In genomic region chr20:38165089-38165965, GRCh38 we compare ENCODE assay signal across 7 cellular contexts. TPM values are rescaled to one million over a fixed set of nuclear protein-coding genes. Genes with fewer than 3 reads are reported as not detected.
DNase-seq lines count a peak whose midpoint lies in the region; ATAC-seq and TF ChIP-seq lines count a peak whose summit lies in the region.

TGM2 (minus strand) TSS chr20:38165270; CDS start chr20:38165198, 72 bp downstream.

- H3K4me3 Mint-ChIP-seq in natural killer cell (peak within 1 kb of the TSS; percentile 56), type B pancreatic cell (peak within 1 kb of the TSS; percentile 75)

- H3K4me3 ChIP-seq in fibroblast of mammary gland (ENCODE audit: control insufficient read depth, low read depth, low read length), result peak within 1 kb of the TSS; percentile 45

- H3K27me3 Mint-ChIP-seq in natural killer cell (ENCODE audit: low read depth in 2 of 2) (peaks cover 4 to 7% of the 10 kb centered on the region in 2 donors), type B pancreatic cell (peaks cover 12% of the 10 kb centered on the region)

- DNase-seq in NOMO-1 treated with DMSO at 0.1 percent for 48 hours (lab: John Stamatoyannopoulos, UW; ENCODE audit: unreplicated experiment) (peak; percentile 64), activated T-cell treated with anti-CD3 and anti-CD28 coated beads for 4 hours (peak; percentile 3), fibroblast of mammary gland (ENCODE audit: low read depth) (peak; percentile 49), natural killer cell (peak; percentile 69), type B pancreatic cell (ENCODE audit: extremely low spot score, unreplicated experiment) (peak; percentile 76)

- H3K9me3 Mint-ChIP-seq in natural killer cell, result no peaks in the 10 kb centered on the region
- no peaks in the 10 kb centered on the region for H3K9me3 Mint-ChIP-seq in type B pancreatic cell

- no peaks in the 10 kb centered on the region for H3K36me3 Mint-ChIP-seq in natural killer cell
- H3K36me3 Mint-ChIP-seq in type B pancreatic cell, result no peaks in the 10 kb centered on the region

- intact Hi-C loops in natural killer cell (cut with micrococcal nuclease), result loop anchor here (1.0 kb wide), 2 partner anchors 92 to 108 kb away; no protein-coding TSS in a partner anchor

- H3K4me1 Mint-ChIP-seq in natural killer cell, result peaks cover 12 to 14% of the 10 kb centered on the region in 2 donors
- peaks cover 25% of the 10 kb centered on the region for H3K4me1 Mint-ChIP-seq in type B pancreatic cell (ENCODE audit: unreplicated experiment)

- H3K27ac Mint-ChIP-seq in natural killer cell, result peak within 1 kb of the TSS in 1 of 2 donors; percentile 12
- peak within 1 kb of the TSS; percentile 41 for H3K27ac Mint-ChIP-seq in type B pancreatic cell

- ATAC-seq in GM18498 (IDR thresholded peaks at IDR 0.05; ENCODE audit: unreplicated experiment) (peak; percentile 72), HG03045 (IDR thresholded peaks at IDR 0.05; ENCODE audit: unreplicated experiment) (peak; percentile 66), natural killer cell (peak; percentile 87 to 97 (median 96))

- TF ChIP-seq CTCF in fibroblast of mammary gland (conservative IDR thresholded peaks at IDR 0.05; ENCODE audit: control insufficient read depth, insufficient read depth, low read depth, low read length), result peak; percentile 62
- peak; percentile 61 for TF ChIP-seq CTCF in natural killer cell (IDR thresholded peaks at IDR 0.05)
- TF ChIP-seq CTCF in type B pancreatic cell (conservative IDR thresholded peaks at IDR 0.05), result peak; percentile 87

RNA-seq across cellular contexts. Expression of gene TGM2, which starts in this region (rescaled TPM):
- total RNA-seq in natural killer cell (under 1 TPM in 2 of 3 donors, not detected in 1; 0.33 TPM), type B pancreatic cell (ENCODE audit: low replicate concordance) (28.6 and 31.7 TPM in 2 replicates)

Comparison
In these comparisons a context has a peak if more than half of its experiments do, and no peak if none do; other contexts are left out.
1. Peak in every context shown above with its lines: DNase-seq, ATAC-seq and H3K4me3 ChIP-seq.
2. RNA of gene TGM2 (total RNA-seq): 28.6 to 31.7 TPM in type B pancreatic cell; 0.33 TPM in natural killer cell; every median in the first group is over 10 times any median in the second.
3. Peak in DNase-seq and ATAC-seq in natural killer cell; RNA of the gene not detected or under 1 TPM.
4. DNase-seq: peak in every context shown above with its lines; median percentile 76 in type B pancreatic cell; 69 in natural killer cell; 64 in NOMO-1 treated with DMSO at 0.1 percent for 48 hours; 49 in fibroblast of mammary gland; 3 in activated T-cell treated with anti-CD3 and anti-CD28 coated beads for 4 hours.